Comparison of ENCODE assay signal across 10 cellular contexts in genomic region chr14:104206281-104206904, GRCh38.
DNase-seq lines count a peak whose midpoint lies in the region; ATAC-seq, FAIRE-seq and TF ChIP-seq lines count a peak whose summit lies in the region.
"Had no signal": no experiment of that assay in that cellular context is flagged by ENCODE, and none has a peak within 500 bp of the region (broad histone marks: within the 10 kb centered on the region; RNA-seq: fewer than 3 reads in every experiment).

No MANE protein-coding gene starts in this region.

- 42 to 45% methylated on average over 15 of the region's 15 CpGs for WGBS in pancreas, 2 donors

- H3K36me3 ChIP-seq in H7 (replicated peaks; ENCODE audit: control insufficient read depth, insufficient read depth, low read length) (no peaks in the 10 kb centered on the region), pancreas (no peaks in the 10 kb centered on the region)

- no peaks in the 10 kb centered on the region for H3K4me1 ChIP-seq in pancreas

- no peak overlapping the region for H3K27ac ChIP-seq in pancreas

- H3K27me3 ChIP-seq in H7 (ENCODE audit: control insufficient read depth, insufficient read depth, low read length), result no peaks in the 10 kb centered on the region
- H3K27me3 ChIP-seq in pancreas, result no peaks in the 10 kb centered on the region

- in situ Hi-C loops in GM13977 (cut with MboI; ENCODE audit: low pct_unique_long_range_greater_than_20kb, low sequenced_read_pairs, unreplicated experiment), result no loop called here
- in situ Hi-C loops in GM13976 (cut with MboI; ENCODE audit: low sequenced_read_pairs, unreplicated experiment), result no loop called here

- no peak for TF ChIP-seq CTCF in pancreas (IDR thresholded peaks at IDR 0.05)
- TF ChIP-seq CTCF in GM13977 (IDR thresholded peaks at IDR 0.05; ENCODE audit: extremely low read depth, insufficient read depth, missing control alignments), result no peak
- TF ChIP-seq CTCF in GM13976 (IDR thresholded peaks at IDR 0.05; ENCODE audit: borderline replicate concordance, control extremely low read depth, extremely low read depth, insufficient read depth, missing control alignments), result no peak

- no peak overlapping the region for H3K4me3 ChIP-seq in H7 (ENCODE audit: insufficient read depth, low read depth, low read length)
- no peak overlapping the region for H3K4me3 ChIP-seq in pancreas

- intact Hi-C loops in pancreas (cut with DNase I), result no loop called here

- peak in 3 of 4 donors; percentile 32 to 72 (median 66) for ATAC-seq in pancreas

- H3K9me3 ChIP-seq in pancreas, result no peaks in the 10 kb centered on the region

- peak; percentile 79 for DNase-seq in H7
- DNase-seq in NCI-H2227 (lab: John Stamatoyannopoulos, UW; ENCODE audit: unreplicated experiment), result peak; percentile 82
- DNase-seq in ecto neural progenitor cell (ENCODE audit: low spot score), result peak; percentile 77
- DNase-seq in pancreas, result peak in 2 of 6 donors; percentile 33 to 76
- no peak for DNase-seq in GM13977 (ENCODE audit: low spot score)
- no peak for DNase-seq in NCI-H524 (lab: John Stamatoyannopoulos, UW)
- DNase-seq in SIG-M5 treated with dmso at 0.1 percent for 504 hours (lab: John Stamatoyannopoulos, UW; ENCODE audit: unreplicated experiment), result no peak
- no peak for DNase-seq in GM13976 (ENCODE audit: low spot score)
- DNase-seq: amniotic stem cell; stimulated activated CD8-positive, alpha-beta memory T cell treated with anti-CD3 and anti-CD28 coated beads, Interleukin-4, amount 100 ng/mL, for 48 hours had no signal

- FAIRE-seq in pancreas (lab: Jason Lieb, UNC), result no peak

Comparison
In these comparisons a context has a peak if more than half of its experiments do, and no peak if none do; other contexts are left out.
1. DNase-seq: peak in H7 (single experiment), NCI-H2227 (single experiment) and ecto neural progenitor cell (single experiment); none in GM13977 (single experiment), NCI-H524 (0 of 2), SIG-M5 treated with dmso at 0.1 percent for 504 hours (single experiment) and GM13976 (single experiment).